Comparison of ENCODE assay signal across 14 cellular contexts in genomic region chr17:77877674-77878355, GRCh38.
DNase-seq lines count a peak whose midpoint lies in the region; ATAC-seq, FAIRE-seq and TF ChIP-seq lines count a peak whose summit lies in the region.
"Had no signal": no experiment of that assay in that cellular context is flagged by ENCODE, and none has a peak within 500 bp of the region (broad histone marks: within the 10 kb centered on the region; RNA-seq: fewer than 3 reads in every experiment).

No MANE protein-coding gene starts in this region.

- peak overlapping the region; percentile 12 for H3K27ac Mint-ChIP-seq in activated naive CD4-positive, alpha-beta T cell treated with anti-CD3 and anti-CD28 coated beads, Interleukin-2, amount 50 U/mL, for 24 hours
- H3K27ac Mint-ChIP-seq in activated naive CD4-positive, alpha-beta T cell treated with anti-CD3 and anti-CD28 coated beads, Interleukin-2, amount 10 ng/mL, durations not matched to agents 7 days and 5 days = no peak overlapping the region
- no peak overlapping the region for H3K27ac Mint-ChIP-seq in activated CD8-positive, alpha-beta T cell treated with anti-CD3 and anti-CD28 coated beads for 36 hours
- H3K27ac Mint-ChIP-seq: H9 had no signal

- no peak for TF ChIP-seq POLR2A in suprapubic skin (IDR thresholded peaks at IDR 0.05)

- TF ChIP-seq EP300 in suprapubic skin (IDR thresholded peaks at IDR 0.05) = no peak

- H3K4me1 Mint-ChIP-seq in activated naive CD4-positive, alpha-beta T cell treated with anti-CD3 and anti-CD28 coated beads, Interleukin-2, amount 50 U/mL, for 24 hours = peaks cover 92% of the 10 kb centered on the region
- H3K4me1 Mint-ChIP-seq in activated naive CD4-positive, alpha-beta T cell treated with anti-CD3 and anti-CD28 coated beads, Interleukin-2, amount 10 ng/mL, durations not matched to agents 7 days and 5 days = peaks cover 66% of the 10 kb centered on the region
- peaks cover 66% of the 10 kb centered on the region for H3K4me1 Mint-ChIP-seq in activated CD8-positive, alpha-beta T cell treated with anti-CD3 and anti-CD28 coated beads for 36 hours (ENCODE audit: low read depth)

- H3K4me1 ChIP-seq in kidney (ENCODE audit: control insufficient read depth in 1 of 2, insufficient read depth in 1 of 2, low read depth in 1 of 2, low read length in 2 of 2) (peaks cover 0 to 21% of the 10 kb centered on the region in 2 donors), suprapubic skin (peaks cover 26% of the 10 kb centered on the region)

- H3K9ac ChIP-seq in kidney (ENCODE audit: low read length in 2 of 2) = no peak overlapping the region

- H3K9me3 ChIP-seq in KOPT-K1 (ENCODE audit: insufficient read depth, low read length, poor library complexity, severe bottlenecking) (peaks cover 14% of the 10 kb centered on the region), kidney (ENCODE audit: control insufficient read depth in 1 of 2, low read length in 2 of 2) (no peaks in the 10 kb centered on the region), suprapubic skin (peaks cover 9% of the 10 kb centered on the region)

- H3K27me3 Mint-ChIP-seq in activated naive CD4-positive, alpha-beta T cell treated with anti-CD3 and anti-CD28 coated beads, Interleukin-2, amount 50 U/mL, for 24 hours = no peaks in the 10 kb centered on the region
- H3K27me3 Mint-ChIP-seq in activated naive CD4-positive, alpha-beta T cell treated with anti-CD3 and anti-CD28 coated beads, Interleukin-2, amount 10 ng/mL, durations not matched to agents 7 days and 5 days = peaks cover 28% of the 10 kb centered on the region
- no peaks in the 10 kb centered on the region for H3K27me3 Mint-ChIP-seq in activated CD8-positive, alpha-beta T cell treated with anti-CD3 and anti-CD28 coated beads for 36 hours

- no peak for DNase-seq in activated naive CD4-positive, alpha-beta T cell treated with anti-CD3 and anti-CD28 coated beads, Interleukin-2, amount 10 ng/mL, durations not matched to agents 7 days and 5 days
- peak; percentile 22 for DNase-seq in kidney
- DNase-seq in suprapubic skin (ENCODE audit: low spot score in 2 of 2) = no peak
- no peak for DNase-seq in activated CD8-positive, alpha-beta T cell treated with anti-CD3 and anti-CD28 coated beads for 36 hours
- DNase-seq: Calu3, DMS79, H9, NCI-H1417 treated with DMSO at 0.1 percent for 48 hours, NCI-H1930 had no signal

- no peak for ATAC-seq in GM19452 (IDR thresholded peaks at IDR 0.05; ENCODE audit: unreplicated experiment)
- no peak for ATAC-seq in activated CD8-positive, alpha-beta T cell treated with anti-CD3 and anti-CD28 coated beads for 36 hours

- H3K27ac ChIP-seq in KOPT-K1 (ENCODE audit: low read depth, low read length, poor library complexity, severe bottlenecking) (peak overlapping the region; percentile 14), kidney (ENCODE audit: low read depth in 2 of 2, low read length in 2 of 2) (no peak overlapping the region), suprapubic skin (no peak overlapping the region)
- H3K27ac ChIP-seq: C4-2B, SJSA1 had no signal

- peaks cover 3% of the 10 kb centered on the region for H3K27me3 ChIP-seq in suprapubic skin

- CTCF ChIA-PET in activated naive CD4-positive, alpha-beta T cell treated with anti-CD3 and anti-CD28 coated beads, Interleukin-2, amount 10 ng/mL, durations not matched to agents 7 days and 5 days (lab: Charles Lee) = interaction anchor here (1.4 kb wide), 1 partner anchor 8 kb away, joined by 3 read pairs; no protein-coding TSS in a partner anchor
- CTCF ChIA-PET in activated CD8-positive, alpha-beta T cell treated with anti-CD3 and anti-CD28 coated beads for 36 hours (lab: Charles Lee) = interaction anchor here (0.6 to 2.1 kb wide), 3 partner anchors 85 to 142 kb away, joined by 3 to 8 read pairs (median 3); no protein-coding TSS in a partner anchor

- no peak for FAIRE-seq in kidney (lab: Jason Lieb, UNC)

- TF ChIP-seq CTCF in kidney (IDR thresholded peaks at IDR 0.05; ENCODE audit: borderline replicate concordance, extremely low read depth, insufficient read depth) (no peak), suprapubic skin (IDR thresholded peaks at IDR 0.05) (no peak)
- no peak for TF ChIP-seq CTCF in activated CD8-positive, alpha-beta T cell treated with anti-CD3 and anti-CD28 coated beads for 36 hours (IDR thresholded peaks at IDR 0.05)

- WGBS in suprapubic skin = 92% methylated on average over 12 of the region's 12 CpGs

- H3K4me3 Mint-ChIP-seq in activated naive CD4-positive, alpha-beta T cell treated with anti-CD3 and anti-CD28 coated beads, Interleukin-2, amount 50 U/mL, for 24 hours = no peak overlapping the region
- H3K4me3 Mint-ChIP-seq in activated naive CD4-positive, alpha-beta T cell treated with anti-CD3 and anti-CD28 coated beads, Interleukin-2, amount 10 ng/mL, durations not matched to agents 7 days and 5 days = no peak overlapping the region
- H3K4me3 Mint-ChIP-seq in activated CD8-positive, alpha-beta T cell treated with anti-CD3 and anti-CD28 coated beads for 36 hours = no peak overlapping the region
- H3K4me3 Mint-ChIP-seq: H9 had no signal

- no peak overlapping the region for H3K4me3 ChIP-seq in kidney (ENCODE audit: low read length in 2 of 2)
- H3K4me3 ChIP-seq in suprapubic skin = no peak overlapping the region
- H3K4me3 ChIP-seq: SJSA1 had no signal

- H3K36me3 Mint-ChIP-seq in activated naive CD4-positive, alpha-beta T cell treated with anti-CD3 and anti-CD28 coated beads, Interleukin-2, amount 50 U/mL, for 24 hours = peaks cover 9% of the 10 kb centered on the region
- H3K36me3 Mint-ChIP-seq in activated naive CD4-positive, alpha-beta T cell treated with anti-CD3 and anti-CD28 coated beads, Interleukin-2, amount 10 ng/mL, durations not matched to agents 7 days and 5 days = peaks cover 11% of the 10 kb centered on the region
- peaks cover 11% of the 10 kb centered on the region for H3K36me3 Mint-ChIP-seq in activated CD8-positive, alpha-beta T cell treated with anti-CD3 and anti-CD28 coated beads for 36 hours (ENCODE audit: low read depth)

- H3K9me3 Mint-ChIP-seq in activated naive CD4-positive, alpha-beta T cell treated with anti-CD3 and anti-CD28 coated beads, Interleukin-2, amount 50 U/mL, for 24 hours = peaks cover 11% of the 10 kb centered on the region
- H3K9me3 Mint-ChIP-seq in activated naive CD4-positive, alpha-beta T cell treated with anti-CD3 and anti-CD28 coated beads, Interleukin-2, amount 10 ng/mL, durations not matched to agents 7 days and 5 days = peaks cover 17% of the 10 kb centered on the region
- H3K9me3 Mint-ChIP-seq in activated CD8-positive, alpha-beta T cell treated with anti-CD3 and anti-CD28 coated beads for 36 hours = peaks cover 15% of the 10 kb centered on the region

- H3K36me3 ChIP-seq in KOPT-K1 (ENCODE audit: insufficient read depth, low read length) (no peaks in the 10 kb centered on the region), kidney (ENCODE audit: control insufficient read depth in 1 of 2, insufficient read depth in 2 of 2, low read length in 2 of 2) (no peaks in the 10 kb centered on the region), suprapubic skin (no peaks in the 10 kb centered on the region)
- H3K36me3 ChIP-seq: SJSA1 had no signal

- intact Hi-C loops in kidney (cut with DNase I) = no loop called here
- intact Hi-C loops in activated CD8-positive, alpha-beta T cell treated with anti-CD3 and anti-CD28 coated beads for 36 hours (cut with micrococcal nuclease) = no loop called here

- POLR2A ChIA-PET in activated CD8-positive, alpha-beta T cell treated with anti-CD3 and anti-CD28 coated beads for 36 hours (lab: Charles Lee) = interaction anchor here (0.6 to 1.5 kb wide), 4 partner anchors 34 to 349 kb away, joined by 3 to 6 read pairs (median 5); no protein-coding TSS in a partner anchor
